15 cellular contexts compared by ENCODE assay signal in the genomic region with DNA sequence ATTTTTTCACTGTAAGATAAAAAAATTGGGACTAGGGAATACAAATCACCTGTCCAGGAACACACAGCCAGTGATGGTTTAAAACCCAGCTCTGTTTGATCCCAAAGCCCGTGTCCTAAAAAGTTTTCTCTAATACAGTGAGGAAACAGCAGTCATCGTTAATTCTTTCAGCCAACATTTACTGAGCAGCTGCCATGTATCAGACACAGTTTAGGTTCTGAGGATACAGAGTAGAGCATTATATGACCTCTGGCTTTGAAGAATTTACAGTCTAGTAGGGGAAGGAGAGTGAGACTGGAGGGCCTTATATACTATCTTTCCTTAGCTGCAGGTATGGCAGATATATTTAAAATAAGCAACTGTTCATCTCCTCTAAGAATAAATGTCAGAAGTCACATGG.
"Had no signal": no experiment of that assay in that cellular context is flagged by ENCODE, and none has a peak within 500 bp of the region (broad histone marks: within the 10 kb centered on the region; RNA-seq: fewer than 3 reads in every experiment).

No MANE protein-coding gene starts in this region.

- H3K27me3 ChIP-seq: adrenal gland, colonic mucosa, pancreas had no signal

- H3K4me1 Mint-ChIP-seq: immature natural killer cell, neural crest cell had no signal

- H3K4me1 ChIP-seq: colonic mucosa, pancreas had no signal

- DNase-seq: activated CD4-positive, alpha-beta T cell treated with anti-CD3 and anti-CD28 coated beads, Interleukin-2, amount 50 U/mL, for 4 hours; activated CD4-positive, CD25-positive, alpha-beta regulatory T cell treated with anti-CD3 and anti-CD28 coated beads, Interleukin-2, amount 50 U/mL, for 72 hours; activated naive CD4-positive, alpha-beta T cell treated with anti-CD3 and anti-CD28 coated beads, Interleukin-2, amount 50 U/mL, for 16 hours; activated T-cell treated with anti-CD3 and anti-CD28 coated beads, Interleukin-2, amount 50 U/mL, for 1 hour; adrenal gland; caudate nucleus; colonic mucosa; effector CD4-positive, alpha-beta T cell; immature natural killer cell; mesendoderm; pancreas; small intestine; substantia nigra; trophoblast cell had no signal

- ATAC-seq: pancreas had no signal

- H3K27ac Mint-ChIP-seq: immature natural killer cell had no signal

- H3K9me3 Mint-ChIP-seq: neural crest cell had no signal

- H3K36me3 ChIP-seq: adrenal gland, colonic mucosa, pancreas had no signal

- H3K27ac ChIP-seq: adrenal gland, colonic mucosa, pancreas had no signal

- H3K36me3 Mint-ChIP-seq: immature natural killer cell had no signal

- H3K9me3 ChIP-seq: adrenal gland, colonic mucosa, pancreas had no signal

- H3K4me3 ChIP-seq: adrenal gland, colonic mucosa, pancreas had no signal

- H3K4me3 Mint-ChIP-seq: immature natural killer cell, neural crest cell had no signal
